Comparison of ENCODE assay signal across 14 cellular contexts in genomic region chr20:63785646-63786255, GRCh38.
DNase-seq lines count a peak whose midpoint lies in the region; ATAC-seq and TF ChIP-seq lines count a peak whose summit lies in the region.
"Had no signal": no experiment of that assay in that cellular context is flagged by ENCODE, and none has a peak within 500 bp of the region (broad histone marks: within the 10 kb centered on the region; RNA-seq: fewer than 3 reads in every experiment).

No MANE protein-coding gene starts in this region.

- H3K4me1 ChIP-seq in HAP-1: no peaks in the 10 kb centered on the region
- H3K4me1 ChIP-seq: left lung, upper lobe of right lung had no signal

- no peaks in the 10 kb centered on the region for H3K27me3 ChIP-seq in HAP-1 (ENCODE audit: low read depth)
- H3K27me3 ChIP-seq: left lung, MG63, stomach, upper lobe of right lung had no signal

- TF ChIP-seq CTCF in GM10266 (IDR thresholded peaks at IDR 0.05; ENCODE audit: control insufficient read depth, insufficient read depth, low read depth, missing control alignments): peak; percentile 2

- no peak overlapping the region for H3K4me3 ChIP-seq in HAP-1
- H3K4me3 ChIP-seq: left lung, MG63, mucosa of descending colon, stomach, upper lobe of right lung had no signal

- DNase-seq in Ammon's horn (ENCODE audit: low spot score) (peak; percentile 57), GM10266 (ENCODE audit: extremely low spot score) (no peak), SHP77 treated with DMSO at 0.1 percent for 48 hours (lab: John Stamatoyannopoulos, UW) (peak; percentile 26), medulla oblongata (ENCODE audit: extremely low spot score) (peak; percentile 9), HAP-1 (ENCODE audit: low spot score in 2 of 2) (no peak), HuH-7 (ENCODE audit: low spot score) (no peak)
- DNase-seq in stimulated activated CD4-positive, alpha-beta T cell treated with anti-CD3 and anti-CD28 coated beads, Interleukin-4, amount 100 ng/mL, for 4 hours: no peak
- DNase-seq: NCI-H1436 treated with DMSO at 0.1 percent for 48 hours, upper lobe of right lung had no signal

- H3K36me3 ChIP-seq in HAP-1 (replicated peaks): no peaks in the 10 kb centered on the region
- H3K36me3 ChIP-seq: MG63 had no signal

- ATAC-seq in HG03175 (IDR thresholded peaks at IDR 0.05; ENCODE audit: unreplicated experiment): no peak

- in situ Hi-C loops in HAP-1 (cut with MboI; ENCODE audit: low sequenced_read_pairs): no loop called here

- no peaks in the 10 kb centered on the region for H3K9me3 ChIP-seq in HAP-1
- H3K9me3 ChIP-seq: left lung, MG63, mucosa of descending colon, stomach, upper lobe of right lung had no signal

Comparison
In these comparisons a context has a peak if more than half of its experiments do, and no peak if none do; other contexts are left out.
1. DNase-seq: peak in Ammon's horn (single experiment), SHP77 treated with DMSO at 0.1 percent for 48 hours (single experiment) and medulla oblongata (single experiment); none in GM10266 (single experiment), stimulated activated CD4-positive, alpha-beta T cell treated with anti-CD3 and anti-CD28 coated beads, Interleukin-4, amount 100 ng/mL, for 4 hours (0 of 2), HAP-1 (0 of 2) and HuH-7 (single experiment).